Comparison of ENCODE assay signal across 8 cellular contexts in genomic region chr16:74297296-74297665, GRCh38. TPM values are rescaled to one million over a fixed set of nuclear protein-coding genes. Genes with fewer than 3 reads are reported as not detected.
DNase-seq lines count a peak whose midpoint lies in the region; ATAC-seq and TF ChIP-seq lines count a peak whose summit lies in the region.

No MANE protein-coding gene starts in this region.

- H3K9me2 ChIP-seq in HCT116 (ENCODE audit: insufficient read depth) = no peaks in the 10 kb centered on the region

- no peaks in the 10 kb centered on the region for H3K27me3 ChIP-seq in HCT116 (ENCODE audit: insufficient read depth, low read length)
- no peaks in the 10 kb centered on the region for H3K27me3 ChIP-seq in Panc1 (ENCODE audit: control insufficient read depth, insufficient read depth, low read length)

- peak overlapping the region; percentile 70 for H3K4me2 ChIP-seq in HCT116 (ENCODE audit: low read length)

- BruUV-seq in HCT116 (replicated peaks; lab: Mats Ljungman, UMichigan) (no TSS peak), Panc1 (replicated peaks; lab: Mats Ljungman, UMichigan) (no TSS peak)

- H3K36me3 ChIP-seq in HCT116 (ENCODE audit: control insufficient read depth in 1 of 2, insufficient read depth in 2 of 2, low read length in 2 of 2) (peaks cover 31 to 43% of the 10 kb centered on the region in 2 experiments), Panc1 (ENCODE audit: control insufficient read depth, insufficient read depth, low read length) (peaks cover 39% of the 10 kb centered on the region)

- intact Hi-C loops in HCT116 (cut with micrococcal nuclease) (no loop called here), Panc1 (cut with micrococcal nuclease; ENCODE audit: unreplicated experiment) (no loop called here)

- POLR2A ChIA-PET in HCT116 (lab: Charles Lee) (no interaction called here), Panc1 (lab: Charles Lee) (interaction anchor here (1.1 kb wide), 1 partner anchor 11 kb away, joined by 3 read pairs; no protein-coding TSS in a partner anchor)

- no peak overlapping the region for H2AFZ ChIP-seq in HCT116 (ENCODE audit: low read depth, low read length, poor library complexity, severe bottlenecking)

- DNase-seq in EH (ENCODE audit: low read depth) (peak; percentile 46), HCT116 (ENCODE audit: low read depth, low spot score) (no peak), Panc1 (ENCODE audit: low read depth, low spot score) (no peak), amniotic epithelial cell (ENCODE audit: low read depth) (peak; percentile 22), NCI-H345 (lab: John Stamatoyannopoulos, UW) (no peak), GOT3 (lab: John Stamatoyannopoulos, UW) (no peak)
- peak; percentile 17 to 40 for DNase-seq in stimulated activated CD4-positive, alpha-beta T cell treated with anti-CD3 and anti-CD28 coated beads, Interleukin-15, amount 100 ng/mL, for 48 hours (ENCODE audit: low read depth in 2 of 2)

- H3K79me2 ChIP-seq in HCT116 (ENCODE audit: insufficient read depth, low read length) = peaks cover 59% of the 10 kb centered on the region

- H3K9ac ChIP-seq in HCT116 (ENCODE audit: low read length) = peak overlapping the region; percentile 96

- H3K9me3 ChIP-seq in HCT116 (ENCODE audit: control insufficient read depth in 1 of 2, insufficient read depth in 1 of 2, low read depth in 1 of 2, low read length in 2 of 2) (no peaks in the 10 kb centered on the region), Panc1 (ENCODE audit: control insufficient read depth, insufficient read depth, low read depth, low read length) (no peaks in the 10 kb centered on the region), iPS-18c (ENCODE audit: control insufficient read depth, insufficient read depth, low read length) (no peaks in the 10 kb centered on the region)

- TF ChIP-seq POLR2A in HCT116 (IDR thresholded peaks at IDR 0.05; ENCODE audit: borderline replicate concordance, extremely low read depth, insufficient read depth, insufficient read length) = no peak

- ATAC-seq in HCT116 = peak; percentile 60
- peak; percentile 46; the same call in 1 of the 2 replicates for ATAC-seq in Panc1

- in situ Hi-C loops in Panc1 (cut with HindIII; ENCODE audit: low pct_unique_long_range_greater_than_20kb, low sequenced_read_pairs) = no loop called here

- TF ChIP-seq RAD21 in HCT116 (IDR thresholded peaks at IDR 0.05; ENCODE audit: low read depth) = no peak

- CTCF ChIA-PET in HCT116 (lab: Charles Lee) (interaction anchor here (0.8 kb wide), 1 partner anchor 12 kb away, joined by 3 read pairs; no protein-coding TSS in a partner anchor), Panc1 (lab: Charles Lee) (no interaction called here)

- RAD21 ChIA-PET in HCT116 (lab: Charles Lee; ENCODE audit: low non-redundant PET in 1 of 2, low total read pairs in 2 of 2, uncharacterized antibody in 2 of 2, unreplicated experiment in 2 of 2) = no interaction called here

- TF ChIP-seq CTCF in HCT116 (IDR thresholded peaks at IDR 0.05 in 2 of 3, conservative IDR thresholded peaks at IDR 0.05 in 1 of 3; ENCODE audit: borderline replicate concordance in 1 of 3, insufficient read depth in 1 of 3, low read depth in 2 of 3, low read length in 2 of 3) (no peak), Panc1 (IDR thresholded peaks at IDR 0.05) (no peak)

- peaks cover 9 to 19% of the 10 kb centered on the region in 2 experiments; a peak in 3 of 4 replicates for H3K4me1 ChIP-seq in HCT116 (ENCODE audit: control insufficient read depth in 1 of 2, insufficient read depth in 2 of 2, low read length in 2 of 2)
- peaks cover 11% of the 10 kb centered on the region; the same call in 1 of the 2 replicates for H3K4me1 ChIP-seq in Panc1 (ENCODE audit: control insufficient read depth, insufficient read depth, low read length)

- H3K27ac ChIP-seq in HCT116 (ENCODE audit: low read depth, low read length) (peak overlapping the region; percentile 90), Panc1 (ENCODE audit: low read length) (peak overlapping the region; percentile 98)

- peaks cover 3% of the 10 kb centered on the region; the same call in 1 of the 2 replicates for H4K20me1 ChIP-seq in HCT116 (ENCODE audit: insufficient read depth)

- H3K4me3 ChIP-seq in HCT116 (replicated peaks in 1 of 2; ENCODE audit: low read depth in 1 of 2, low read length in 2 of 2) (peak overlapping the region; percentile 96 to 97), Panc1 (ENCODE audit: low read depth in 2 of 2, low read length in 2 of 2) (peak overlapping the region; percentile 67 to 93), iPS-18c (ENCODE audit: insufficient read depth, low read depth, low read length) (peak overlapping the region; percentile 95)

TF ChIP-seq in HCT116, 20 proteins besides CTCF, POLR2A, EP300 and RAD21:
- TF ChIP-seq, protein P1, sequence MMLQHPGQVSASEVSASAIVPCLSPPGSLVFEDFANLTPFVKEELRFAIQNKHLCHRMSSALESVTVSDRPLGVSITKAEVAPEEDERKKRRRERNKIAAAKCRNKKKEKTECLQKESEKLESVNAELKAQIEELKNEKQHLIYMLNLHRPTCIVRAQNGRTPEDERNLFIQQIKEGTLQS (IDR thresholded peaks at IDR 0.05) = no peak
- TF ChIP-seq CEBPB (IDR thresholded peaks at IDR 0.05; ENCODE audit: low read depth) = no peak
- no peak for TF ChIP-seq SRF (IDR thresholded peaks at IDR 0.05; ENCODE audit: low read depth)
- no peak for TF ChIP-seq FOSL1 (IDR thresholded peaks at IDR 0.05; ENCODE audit: low read depth)
- no peak for TF ChIP-seq CBX3 (IDR thresholded peaks at IDR 0.05; ENCODE audit: low read depth)
- TF ChIP-seq POLR2AphosphoS5 (IDR thresholded peaks at IDR 0.05; ENCODE audit: low read depth, low read length) = no peak; the same call in 1 of the 2 replicates
- no peak for TF ChIP-seq SP1 (IDR thresholded peaks at IDR 0.05; ENCODE audit: low read depth)
- no peak for TF ChIP-seq SIN3A (IDR thresholded peaks at IDR 0.05; ENCODE audit: low read depth)
- TF ChIP-seq ELF1 (IDR thresholded peaks at IDR 0.05; ENCODE audit: borderline replicate concordance, low read depth) = no peak
- TF ChIP-seq YY1 (IDR thresholded peaks at IDR 0.05; ENCODE audit: extremely low read depth, insufficient replicate concordance, low read depth, low read length) = no peak
- TF ChIP-seq, protein P2, sequence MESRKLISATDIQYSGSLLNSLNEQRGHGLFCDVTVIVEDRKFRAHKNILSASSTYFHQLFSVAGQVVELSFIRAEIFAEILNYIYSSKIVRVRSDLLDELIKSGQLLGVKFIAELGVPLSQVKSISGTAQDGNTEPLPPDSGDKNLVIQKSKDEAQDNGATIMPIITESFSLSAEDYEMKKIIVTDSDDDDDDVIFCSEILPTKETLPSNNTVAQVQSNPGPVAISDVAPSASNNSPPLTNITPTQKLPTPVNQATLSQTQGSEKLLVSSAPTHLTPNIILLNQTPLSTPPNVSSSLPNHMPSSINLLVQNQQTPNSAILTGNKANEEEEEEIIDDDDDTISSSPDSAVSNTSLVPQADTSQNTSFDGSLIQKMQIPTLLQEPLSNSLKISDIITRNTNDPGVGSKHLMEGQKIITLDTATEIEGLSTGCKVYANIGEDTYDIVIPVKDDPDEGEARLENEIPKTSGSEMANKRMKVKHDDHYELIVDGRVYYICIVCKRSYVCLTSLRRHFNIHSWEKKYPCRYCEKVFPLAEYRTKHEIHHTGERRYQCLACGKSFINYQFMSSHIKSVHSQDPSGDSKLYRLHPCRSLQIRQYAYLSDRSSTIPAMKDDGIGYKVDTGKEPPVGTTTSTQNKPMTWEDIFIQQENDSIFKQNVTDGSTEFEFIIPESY (IDR thresholded peaks at IDR 0.05; ENCODE audit: extremely low read depth, insufficient replicate concordance, low read length) = no peak
- TF ChIP-seq, protein P3, sequence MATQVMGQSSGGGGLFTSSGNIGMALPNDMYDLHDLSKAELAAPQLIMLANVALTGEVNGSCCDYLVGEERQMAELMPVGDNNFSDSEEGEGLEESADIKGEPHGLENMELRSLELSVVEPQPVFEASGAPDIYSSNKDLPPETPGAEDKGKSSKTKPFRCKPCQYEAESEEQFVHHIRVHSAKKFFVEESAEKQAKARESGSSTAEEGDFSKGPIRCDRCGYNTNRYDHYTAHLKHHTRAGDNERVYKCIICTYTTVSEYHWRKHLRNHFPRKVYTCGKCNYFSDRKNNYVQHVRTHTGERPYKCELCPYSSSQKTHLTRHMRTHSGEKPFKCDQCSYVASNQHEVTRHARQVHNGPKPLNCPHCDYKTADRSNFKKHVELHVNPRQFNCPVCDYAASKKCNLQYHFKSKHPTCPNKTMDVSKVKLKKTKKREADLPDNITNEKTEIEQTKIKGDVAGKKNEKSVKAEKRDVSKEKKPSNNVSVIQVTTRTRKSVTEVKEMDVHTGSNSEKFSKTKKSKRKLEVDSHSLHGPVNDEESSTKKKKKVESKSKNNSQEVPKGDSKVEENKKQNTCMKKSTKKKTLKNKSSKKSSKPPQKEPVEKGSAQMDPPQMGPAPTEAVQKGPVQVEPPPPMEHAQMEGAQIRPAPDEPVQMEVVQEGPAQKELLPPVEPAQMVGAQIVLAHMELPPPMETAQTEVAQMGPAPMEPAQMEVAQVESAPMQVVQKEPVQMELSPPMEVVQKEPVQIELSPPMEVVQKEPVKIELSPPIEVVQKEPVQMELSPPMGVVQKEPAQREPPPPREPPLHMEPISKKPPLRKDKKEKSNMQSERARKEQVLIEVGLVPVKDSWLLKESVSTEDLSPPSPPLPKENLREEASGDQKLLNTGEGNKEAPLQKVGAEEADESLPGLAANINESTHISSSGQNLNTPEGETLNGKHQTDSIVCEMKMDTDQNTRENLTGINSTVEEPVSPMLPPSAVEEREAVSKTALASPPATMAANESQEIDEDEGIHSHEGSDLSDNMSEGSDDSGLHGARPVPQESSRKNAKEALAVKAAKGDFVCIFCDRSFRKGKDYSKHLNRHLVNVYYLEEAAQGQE (IDR thresholded peaks at IDR 0.05; ENCODE audit: low read depth) = no peak
- TF ChIP-seq ZNF274 (IDR thresholded peaks at IDR 0.05; ENCODE audit: low read depth, low read length) = no peak

RNA-seq across cellular contexts. Expression of gene PSMD7, which starts 0.7 kb away (rescaled TPM):
- 109 TPM for total RNA-seq in HCT116 (2021; ENCODE audit: unreplicated experiment)
- polyA plus RNA-seq in HCT116 (2012) = 125 and 135 TPM in 2 replicates
- total RNA-seq in Panc1 (2021; ENCODE audit: unreplicated experiment) = 83.9 TPM
- polyA plus RNA-seq in Panc1 (2012; ENCODE audit: insufficient read length) = 101 TPM

Comparison
In these comparisons a context has a peak if more than half of its experiments do, and no peak if none do; other contexts are left out.
1. DNase-seq: peak in EH (single experiment), amniotic epithelial cell (single experiment) and stimulated activated CD4-positive, alpha-beta T cell treated with anti-CD3 and anti-CD28 coated beads, Interleukin-15, amount 100 ng/mL, for 48 hours (2 of 2); none in HCT116 (single experiment), Panc1 (single experiment), NCI-H345 (single experiment) and GOT3 (single experiment).
2. Peak in every context shown above with its lines, with median percentiles within 50 percentile points of each other: H3K4me3 ChIP-seq.